Comparison of ENCODE assay signal across 23 cellular contexts in genomic region chr1:15923241-15923640, GRCh38. TPM values are rescaled to one million over a fixed set of nuclear protein-coding genes. Genes with fewer than 3 reads are reported as not detected.
DNase-seq lines count a peak whose midpoint lies in the region; ATAC-seq, FAIRE-seq and TF ChIP-seq lines count a peak whose summit lies in the region.
"Had no signal": no experiment of that assay in that cellular context is flagged by ENCODE, and none has a peak within 500 bp of the region (broad histone marks: within the 10 kb centered on the region; RNA-seq: fewer than 3 reads in every experiment).

No MANE protein-coding gene starts in this region.

- FAIRE-seq in keratinocyte (lab: Jason Lieb, UNC): peak; percentile 92
- FAIRE-seq: endometrium, G401.6 had no signal

- H3K4me3 ChIP-seq in IMR-90 (ENCODE audit: insufficient read depth, low read depth, low read length): no peak overlapping the region
- H3K4me3 ChIP-seq in mammary epithelial cell (replicated peaks in 1 of 3; ENCODE audit: insufficient read depth in 1 of 3, low read depth in 2 of 3, low read length in 3 of 3): peak overlapping the region in 1 of 3 experiments; percentile 17
- H3K4me3 ChIP-seq in keratinocyte (ENCODE audit: control insufficient read depth in 2 of 3, extremely low read depth in 1 of 3, insufficient read depth in 2 of 3, low read depth in 1 of 3, low read length in 3 of 3): no peak overlapping the region
- H3K4me3 ChIP-seq: right lobe of liver, thoracic aorta had no signal

- no peak overlapping the region; the same call in 1 of the 2 replicates for H3K23ac ChIP-seq in IMR-90 (ENCODE audit: low read depth, low read length)

- H3K79me2 ChIP-seq in mammary epithelial cell (ENCODE audit: insufficient read depth, low read length) (peaks cover 48% of the 10 kb centered on the region), keratinocyte (ENCODE audit: control insufficient read depth, insufficient read depth, low read length) (peaks cover 16% of the 10 kb centered on the region)

- no peaks in the 10 kb centered on the region for H3K9me3 ChIP-seq in IMR-90 (ENCODE audit: control insufficient read depth, insufficient read depth, low read length)
- H3K9me3 ChIP-seq in mammary epithelial cell (replicated peaks; ENCODE audit: insufficient read depth, low read length): no peaks in the 10 kb centered on the region
- no peaks in the 10 kb centered on the region for H3K9me3 ChIP-seq in keratinocyte (ENCODE audit: control insufficient read depth, low read depth, low read length)
- H3K9me3 ChIP-seq: right lobe of liver, thoracic aorta had no signal

- H3K9me3 Mint-ChIP-seq in activated naive CD4-positive, alpha-beta T cell treated with anti-CD3 and anti-CD28 coated beads, Interleukin-2, amount 10 ng/mL, durations not matched to agents 7 days and 5 days: no peaks in the 10 kb centered on the region
- H3K9me3 Mint-ChIP-seq: activated B cell treated with CpG ODN at 0.5 μM for 24 hours, nephron had no signal

- H4K5ac ChIP-seq in IMR-90 (ENCODE audit: low read depth, low read length): no peak overlapping the region

- H3K27me3 ChIP-seq in IMR-90 (ENCODE audit: control insufficient read depth, insufficient read depth, low read length) (no peaks in the 10 kb centered on the region), mammary epithelial cell (ENCODE audit: insufficient read depth, low read length) (no peaks in the 10 kb centered on the region), keratinocyte (ENCODE audit: control insufficient read depth, extremely low read depth, insufficient read depth, low read length) (no peaks in the 10 kb centered on the region)
- H3K27me3 ChIP-seq: right lobe of liver had no signal

- no peak overlapping the region for H2AK9ac ChIP-seq in IMR-90 (replicated peaks; ENCODE audit: low read depth, low read length, poor library complexity)

- H3K4me3 Mint-ChIP-seq in activated naive CD4-positive, alpha-beta T cell treated with anti-CD3 and anti-CD28 coated beads, Interleukin-2, amount 10 ng/mL, durations not matched to agents 7 days and 5 days: no peak overlapping the region
- H3K4me3 Mint-ChIP-seq: activated B cell treated with CpG ODN at 0.5 μM for 24 hours, nephron had no signal

- H3K4me1 ChIP-seq in IMR-90 (ENCODE audit: control insufficient read depth, insufficient read depth, low read length) (peaks cover 14% of the 10 kb centered on the region; the same call in 1 of the 2 replicates), mammary epithelial cell (ENCODE audit: insufficient read depth, low read length) (peaks cover 49% of the 10 kb centered on the region), keratinocyte (ENCODE audit: control insufficient read depth, extremely low read depth, insufficient read depth, low read length) (peaks cover 44% of the 10 kb centered on the region)
- H3K4me1 ChIP-seq: right lobe of liver had no signal

- H3K36me3 Mint-ChIP-seq in activated naive CD4-positive, alpha-beta T cell treated with anti-CD3 and anti-CD28 coated beads, Interleukin-2, amount 10 ng/mL, durations not matched to agents 7 days and 5 days: peaks cover 48% of the 10 kb centered on the region

- H3K4ac ChIP-seq in IMR-90 (ENCODE audit: low read depth, low read length): no peak overlapping the region

- H3K27ac ChIP-seq in IMR-90 (ENCODE audit: insufficient read depth, low read length) (no peak overlapping the region), mammary epithelial cell (ENCODE audit: insufficient read depth, low read depth, low read length) (peak overlapping the region; percentile 90), keratinocyte (ENCODE audit: control insufficient read depth, insufficient read depth, low read length) (peak overlapping the region; percentile 64)
- H3K27ac ChIP-seq: right lobe of liver, thoracic aorta had no signal

- H2BK20ac ChIP-seq in IMR-90 (ENCODE audit: low read depth, low read length): no peak overlapping the region; the same call in 1 of the 2 replicates

- peaks cover 3% of the 10 kb centered on the region for H3K9me1 ChIP-seq in IMR-90 (ENCODE audit: insufficient read depth, low read length)
- H3K9me1 ChIP-seq in keratinocyte (ENCODE audit: control insufficient read depth, extremely low read depth, insufficient read depth, low read length): no peaks in the 10 kb centered on the region

- no peak overlapping the region for H3K4me2 ChIP-seq in IMR-90 (ENCODE audit: low read depth, low read length)
- peak overlapping the region; percentile 75 for H3K4me2 ChIP-seq in mammary epithelial cell (ENCODE audit: insufficient read depth, low read depth, low read length)
- H3K4me2 ChIP-seq in keratinocyte (ENCODE audit: control insufficient read depth, extremely low read depth, insufficient read depth, low read depth, low read length): peak overlapping the region; percentile 61

- H2AFZ ChIP-seq in IMR-90 (replicated peaks; ENCODE audit: low read length, poor library complexity) (no peak overlapping the region), mammary epithelial cell (ENCODE audit: low read depth, low read length) (no peak overlapping the region), keratinocyte (ENCODE audit: control insufficient read depth, low read length) (no peak overlapping the region)

- H3K56ac ChIP-seq in IMR-90 (ENCODE audit: extremely low read depth, insufficient read depth, low read length): no peak overlapping the region

- H3K18ac ChIP-seq in IMR-90 (ENCODE audit: low read depth, low read length): no peak overlapping the region

- TF ChIP-seq RAD21 in IMR-90 (IDR thresholded peaks at IDR 0.05; ENCODE audit: low read length): no peak

- H4K8ac ChIP-seq in IMR-90 (ENCODE audit: low read depth in 2 of 2, low read length in 2 of 2): no peak overlapping the region

- dilution Hi-C loops in IMR-90 (cut with HindIII; ENCODE audit: low sequenced_read_pairs, unreplicated experiment): no loop called here
- dilution Hi-C loops in mammary epithelial cell (cut with HindIII; ENCODE audit: low sequenced_read_pairs): no loop called here
- dilution Hi-C loops in keratinocyte (cut with MboI; ENCODE audit: extremely low pct_ligation_motif_present, low sequenced_read_pairs): no loop called here

- H2AK5ac ChIP-seq in IMR-90 (ENCODE audit: low read depth, low read length): 0 out of 2 replicates have a peak overlapping the region, but pooled peaks have one; percentile 47

- H3K14ac ChIP-seq in IMR-90 (replicated peaks; ENCODE audit: low read depth, low read length): peak overlapping the region; percentile 52; the same call in 1 of the 2 replicates

- no peak overlapping the region for H4K91ac ChIP-seq in IMR-90 (ENCODE audit: insufficient read depth, low read depth, low read length)

- no peak overlapping the region for H2BK5ac ChIP-seq in IMR-90 (ENCODE audit: low read depth, low read length, poor library complexity, severe bottlenecking)

- peaks cover 15% of the 10 kb centered on the region for H3K4me1 Mint-ChIP-seq in activated naive CD4-positive, alpha-beta T cell treated with anti-CD3 and anti-CD28 coated beads, Interleukin-2, amount 10 ng/mL, durations not matched to agents 7 days and 5 days
- H3K4me1 Mint-ChIP-seq: nephron had no signal

- TF ChIP-seq CTCF in IMR-90 (conservative IDR thresholded peaks at IDR 0.05; ENCODE audit: low read depth, low read length) (no peak), mammary epithelial cell (conservative IDR thresholded peaks at IDR 0.05 in 1 of 2, IDR thresholded peaks at IDR 0.05 in 1 of 2; ENCODE audit: extremely low read depth in 1 of 2, insufficient read depth in 1 of 2, low read depth in 1 of 2, low read length in 2 of 2) (no peak), keratinocyte (optimal IDR thresholded peaks at IDR 0.05 in 1 of 3, IDR thresholded peaks at IDR 0.05 in 1 of 3, conservative IDR thresholded peaks at IDR 0.05 in 1 of 3; ENCODE audit: extremely low read depth in 1 of 3, insufficient read depth in 2 of 3, low read length in 3 of 3) (no peak)

- H4K20me1 ChIP-seq in IMR-90 (ENCODE audit: insufficient read depth, low read length): no peaks in the 10 kb centered on the region
- H4K20me1 ChIP-seq in mammary epithelial cell (ENCODE audit: insufficient read depth, low read length): no peaks in the 10 kb centered on the region
- H4K20me1 ChIP-seq in keratinocyte (ENCODE audit: control insufficient read depth, extremely low read depth, insufficient read depth, low read length): no peaks in the 10 kb centered on the region

- DNase-seq in A172 (ENCODE audit: low spot score) (peak; percentile 38), IMR-90 (peak; percentile 52), mammary epithelial cell (peak; percentile 85), keratinocyte (ENCODE audit: low read depth, low spot score) (peak; percentile 58), HUDEP-2 (lab: John Stamatoyannopoulos, UW; ENCODE audit: unreplicated experiment in 76 of 76) (no peak), NCI-H526 (lab: John Stamatoyannopoulos, UW) (no peak)
- DNase-seq in activated naive CD4-positive, alpha-beta T cell treated with anti-CD3 and anti-CD28 coated beads, Interleukin-2, amount 10 ng/mL, durations not matched to agents 7 days and 5 days: no peak
- DNase-seq: ACHN; activated B cell treated with CpG ODN at 0.5 μM for 24 hours; activated naive CD4-positive, alpha-beta T cell; hypothalamus; Kasumi-1; NCI-H2029; NCI-H69; right lobe of liver; RPMI8226; stimulated activated CD4-positive, alpha-beta T cell treated with anti-CD3 and anti-CD28 coated beads, Interleukin-2, amount 100 ng/mL, for 48 hours; stimulated activated CD8-positive, alpha-beta memory T cell treated with anti-CD3 and anti-CD28 coated beads, Interleukin-4, amount 100 ng/mL, for 48 hours had no signal

- in situ Hi-C loops in IMR-90 (cut with MboI; ENCODE audit: low sequenced_read_pairs) (no loop called here), mammary epithelial cell (cut with MboI; ENCODE audit: low sequenced_read_pairs in 2 of 2) (loop anchor here (10.0 to 25.0 kb wide), 3 partner anchors 111 to 689 kb away; partner anchors contain the start of genes UQCRHL (in 2 of the 2) and NBPF1 (in 1 of the 2))

- no peaks in the 10 kb centered on the region for H3K27me3 Mint-ChIP-seq in activated naive CD4-positive, alpha-beta T cell treated with anti-CD3 and anti-CD28 coated beads, Interleukin-2, amount 10 ng/mL, durations not matched to agents 7 days and 5 days
- H3K27me3 Mint-ChIP-seq: activated B cell treated with CpG ODN at 0.5 μM for 24 hours had no signal

- intact Hi-C loops in IMR-90 (cut with micrococcal nuclease) (no loop called here), mammary epithelial cell (cut with micrococcal nuclease) (loop anchor here (1.0 to 5.0 kb wide), 5 partner anchors 30 to 108 kb away; partner anchors contain the start of gene ZBTB17)

- WGBS in IMR-90 (ENCODE audit: extremely low coverage in 2 of 2, insufficient read length in 1 of 2), 2 experiments: no CpG with 5 or more reads among the region's 2 CpGs
- 33% methylated on average over 2 of the region's 2 CpGs for WGBS in mammary epithelial cell (ENCODE audit: low coverage, missing lambda C conversion rate)

- POLR2A ChIA-PET in IMR-90 (lab: Charles Lee; ENCODE audit: unreplicated experiment): interaction anchor here (0.8 kb wide), 1 partner anchor 89 kb away, joined by 5 read pairs; no protein-coding TSS in a partner anchor

- H3K79me1 ChIP-seq in IMR-90 (ENCODE audit: low read depth in 1 of 2, low read length in 2 of 2): peaks cover 17 to 58% of the 10 kb centered on the region in 2 experiments

- H3K9ac ChIP-seq in IMR-90 (ENCODE audit: low read depth, low read length) (no peak overlapping the region), mammary epithelial cell (ENCODE audit: insufficient read depth, low read length) (peak overlapping the region; percentile 43), keratinocyte (ENCODE audit: control insufficient read depth, extremely low read depth, insufficient read depth, low read length) (peak overlapping the region; percentile 22)

- TF ChIP-seq POLR2A in IMR-90 (IDR thresholded peaks at IDR 0.05; ENCODE audit: low read depth, low read length): no peak

- H3K27ac Mint-ChIP-seq in activated naive CD4-positive, alpha-beta T cell treated with anti-CD3 and anti-CD28 coated beads, Interleukin-2, amount 10 ng/mL, durations not matched to agents 7 days and 5 days: no peak overlapping the region
- H3K27ac Mint-ChIP-seq: activated B cell treated with CpG ODN at 0.5 μM for 24 hours, nephron had no signal

- H2BK120ac ChIP-seq in IMR-90 (ENCODE audit: low read depth, low read length): 0 out of 2 replicates have a peak overlapping the region, but pooled peaks have one; percentile 52

- H3K36me3 ChIP-seq in IMR-90 (ENCODE audit: control insufficient read depth, insufficient read depth, low read length): peaks cover 21% of the 10 kb centered on the region
- H3K36me3 ChIP-seq in mammary epithelial cell (ENCODE audit: insufficient read depth, low read length): peaks cover 30% of the 10 kb centered on the region
- H3K36me3 ChIP-seq in keratinocyte (ENCODE audit: control insufficient read depth in 2 of 2, extremely low read depth in 1 of 2, insufficient read depth in 2 of 2, low read length in 2 of 2): peaks cover 3 to 32% of the 10 kb centered on the region in 2 experiments

- BruUV-seq in IMR-90 (replicated peaks; lab: Mats Ljungman, UMichigan): no TSS peak
- BruUV-seq in mammary epithelial cell (replicated peaks; lab: Mats Ljungman, UMichigan): no TSS peak

- CTCF ChIA-PET in IMR-90 (lab: Yijun Ruan, JAX) (interaction anchor here (0.5 to 0.9 kb wide), 3 partner anchors 16 to 107 kb away, joined by 3 read pairs; no protein-coding TSS in a partner anchor), mammary epithelial cell (lab: Charles Lee; ENCODE audit: low non-redundant PET) (interaction anchor here (0.6 kb wide), 1 partner anchor 108 kb away, joined by 6 read pairs; no protein-coding TSS in a partner anchor)
- CTCF ChIA-PET in activated naive CD4-positive, alpha-beta T cell treated with anti-CD3 and anti-CD28 coated beads, Interleukin-2, amount 10 ng/mL, durations not matched to agents 7 days and 5 days (lab: Charles Lee): interaction anchor here (1.0 kb wide), 1 partner anchor 113 kb away, joined by 3 read pairs; no protein-coding TSS in a partner anchor

- ATAC-seq in IMR-90 (ENCODE audit: low read depth): 0 out of 2 replicates have a peak, but pooled peaks have one; percentile 30
- no peak for ATAC-seq in HG03045 (IDR thresholded peaks at IDR 0.05; ENCODE audit: unreplicated experiment)
- ATAC-seq: right lobe of liver had no signal

- no peak overlapping the region for H2BK15ac ChIP-seq in IMR-90 (ENCODE audit: low read depth, low read length)

RNA-seq across cellular contexts. Expression of gene ZBTB17, which starts 52.7 kb away (rescaled TPM):
- 23.8 and 25.1 TPM in 2 replicates for total RNA-seq in A172 (2014; rRNA removed; shearing (Covaris generic))
- 26.3 and 29.7 TPM in 2 replicates for total RNA-seq in IMR-90 (2012; rRNA removed)
- 58.2 and 65.5 TPM in 2 replicates for polyA plus RNA-seq in IMR-90 (2012; rRNA removed)
- 27.1 and 37.4 TPM in 2 replicates for polyA plus RNA-seq in IMR-90 (2012; cell fraction: cytosol; rRNA removed)
- 190 and 417 TPM in 2 replicates for polyA plus RNA-seq in IMR-90 (2012; cell fraction: nucleus; rRNA removed; ENCODE audit: low replicate concordance)
- total RNA-seq in mammary epithelial cell: 10 to 100 TPM; 26.2 to 36.6 TPM
- polyA plus RNA-seq in mammary epithelial cell: 25.2 TPM
- polyA minus RNA-seq in mammary epithelial cell: 13.7 TPM
- 18.4 to 46.0 TPM (median 19.7 TPM) in 3 replicates for polyA plus RNA-seq in keratinocyte
- 19.9 TPM for polyA plus RNA-seq in keratinocyte (2011; ENCODE audit: low read depth)
- 14.4 and 22.8 TPM in 2 replicates for polyA plus RNA-seq in keratinocyte (2011; cell fraction: cytosol; rRNA removed)
- 54.4 and 73.4 TPM in 2 replicates for polyA plus RNA-seq in keratinocyte (2011; cell fraction: nucleus; rRNA removed)
- 17.7 and 30.4 TPM in 2 replicates for polyA plus RNA-seq in keratinocyte (2012; ENCODE audit: low replicate concordance)
- polyA minus RNA-seq in keratinocyte: 30.1 to 46.5 TPM (median 44.2 TPM) in 3 replicates
- polyA minus RNA-seq in keratinocyte (2011; cell fraction: cytosol; rRNA and poly(A)+ RNA removed): 45.1 TPM
- 27.1 and 27.3 TPM in 2 replicates for polyA minus RNA-seq in keratinocyte (2011; cell fraction: nucleus; rRNA and poly(A)+ RNA removed)

Comparison
In these comparisons a context has a peak if more than half of its experiments do, and no peak if none do; other contexts are left out.
1. DNase-seq: peak in A172 (single experiment), IMR-90 (single experiment), mammary epithelial cell (single experiment) and keratinocyte (single experiment); none in HUDEP-2 (0 of 76), activated naive CD4-positive, alpha-beta T cell treated with anti-CD3 and anti-CD28 coated beads, Interleukin-2, amount 10 ng/mL, durations not matched to agents 7 days and 5 days (single experiment) and NCI-H526 (0 of 2).